Comparison of ENCODE assay signal across 8 cellular contexts in genomic region chr2:69641887-69642708, GRCh38. TPM values are rescaled to one million over a fixed set of nuclear protein-coding genes. Genes with fewer than 3 reads are reported as not detected.
DNase-seq lines count a peak whose midpoint lies in the region; ATAC-seq and TF ChIP-seq lines count a peak whose summit lies in the region.

No MANE protein-coding gene starts in this region.

- H3K4me1 ChIP-seq in heart right ventricle (peaks cover under 1 to 77% (median 54%) of the 10 kb centered on the region in 9 donors), mononuclear cell (ENCODE audit: insufficient read depth, low read length) (peaks cover 73% of the 10 kb centered on the region), uterus (peaks cover 0 to 4% of the 10 kb centered on the region in 2 donors)

- no peak for TF ChIP-seq POLR2A in uterus (IDR thresholded peaks at IDR 0.05)

- peak overlapping the region in 9 of 10 donors; percentile 93 to 99 (median 98) for H3K27ac ChIP-seq in heart right ventricle
- peak overlapping the region; percentile 96 to 97 for H3K27ac ChIP-seq in uterus

- H3K9me3 ChIP-seq in heart right ventricle, result no peaks in the 10 kb centered on the region
- no peaks in the 10 kb centered on the region for H3K9me3 ChIP-seq in mononuclear cell (ENCODE audit: low read depth, low read length)
- no peaks in the 10 kb centered on the region for H3K9me3 ChIP-seq in uterus

- H3K27me3 ChIP-seq in heart right ventricle (no peaks in the 10 kb centered on the region), mononuclear cell (ENCODE audit: insufficient read depth, low read length) (no peaks in the 10 kb centered on the region), uterus (no peaks in the 10 kb centered on the region)

- peaks cover 0 to 9% (median 0%) of the 10 kb centered on the region in 9 donors for H3K36me3 ChIP-seq in heart right ventricle
- no peaks in the 10 kb centered on the region for H3K36me3 ChIP-seq in uterus

- ATAC-seq in heart right ventricle (no peak), Right ventricle myocardium inferior (no peak), GM18867 (IDR thresholded peaks at IDR 0.05; ENCODE audit: unreplicated experiment) (no peak), GM21717 (IDR thresholded peaks at IDR 0.05; ENCODE audit: unreplicated experiment) (no peak)

- no peak for TF ChIP-seq CTCF in heart right ventricle (IDR thresholded peaks at IDR 0.05)
- TF ChIP-seq CTCF in cardiac fibroblast (IDR thresholded peaks at IDR 0.05; ENCODE audit: low read depth, low read length), result no peak
- no peak for TF ChIP-seq CTCF in uterus (IDR thresholded peaks at IDR 0.05)

- H3K4me3 ChIP-seq in heart right ventricle, result peak overlapping the region; percentile 77 to 99 (median 92)
- peak overlapping the region; percentile 86 to 87 for H3K4me3 ChIP-seq in cardiac fibroblast (replicated peaks in 1 of 2; ENCODE audit: low read depth in 2 of 2, low read length in 2 of 2)
- H3K4me3 ChIP-seq in mononuclear cell (ENCODE audit: low read length), result peak overlapping the region; percentile 90
- peak overlapping the region; percentile 73 to 100 for H3K4me3 ChIP-seq in uterus

- DNase-seq in heart right ventricle, result no peak
- DNase-seq in Right ventricle myocardium inferior (ENCODE audit: missing footprints), result no peak
- DNase-seq in cardiac fibroblast (ENCODE audit: low read depth in 2 of 2), result no peak
- DNase-seq in uterus, result no peak
- no peak for DNase-seq in NCI-H345 (lab: John Stamatoyannopoulos, UW)

- 11 to 15% methylated on average over 12 of the region's 12 CpGs for WGBS in heart right ventricle, 2 donors

- intact Hi-C loops in heart right ventricle (cut with DNase I) (loop anchor here (2.0 to 10.0 kb wide), 9 partner anchors 35 to 81 kb away; no protein-coding TSS in a partner anchor), Right ventricle myocardium inferior (cut with DNase I) (loop anchor here (2.0 to 10.0 kb wide), 4 partner anchors 33 to 257 kb away; partner anchors contain the start of gene GFPT1), uterus (cut with DNase I; ENCODE audit: low total_unique reads) (no loop called here)

RNA-seq across cellular contexts. Expression of gene AAK1, which starts 1.4 kb away (rescaled TPM):
- total RNA-seq in heart right ventricle (100 to 1,000 TPM in 7 of 10 donors, 10 to 100 TPM in 3; 70.2 to 148 (median 125) TPM), Right ventricle myocardium inferior (76.2 TPM), mononuclear cell (118 TPM), uterus (10 to 100 TPM; 13.1 to 66.3 (median 32.5) TPM)
- 10 to 100 TPM; 10.1 to 34.2 TPM for polyA plus RNA-seq in heart right ventricle
